Comparison of ENCODE assay signal across 24 cellular contexts in genomic region chr2:118121101-118121500, GRCh38. TPM values are rescaled to one million over a fixed set of nuclear protein-coding genes. Genes with fewer than 3 reads are reported as not detected.
DNase-seq lines count a peak whose midpoint lies in the region; ATAC-seq and TF ChIP-seq lines count a peak whose summit lies in the region.
"Had no signal": no experiment of that assay in that cellular context is flagged by ENCODE, and none has a peak within 500 bp of the region (broad histone marks: within the 10 kb centered on the region; RNA-seq: fewer than 3 reads in every experiment).

No MANE protein-coding gene starts in this region.

- H3K4me1 ChIP-seq in HCT116 (ENCODE audit: control insufficient read depth in 1 of 2, insufficient read depth in 2 of 2, low read length in 2 of 2) (peaks cover 37 to 94% of the 10 kb centered on the region in 2 experiments), RWPE2 (ENCODE audit: insufficient read depth, poor library complexity, severe bottlenecking) (peaks cover 44% of the 10 kb centered on the region), sigmoid colon (peaks cover 0 to 23% (median 17%) of the 10 kb centered on the region in 4 donors)

- TF ChIP-seq EP300 in sigmoid colon (IDR thresholded peaks at IDR 0.05): no peak

- H3K27me3 ChIP-seq in HCT116 (ENCODE audit: insufficient read depth, low read length) (no peaks in the 10 kb centered on the region), RWPE2 (ENCODE audit: insufficient read depth, poor library complexity, severe bottlenecking) (no peaks in the 10 kb centered on the region), sigmoid colon (no peaks in the 10 kb centered on the region)
- H3K27me3 ChIP-seq: BLaER1 treated with 17β-estradiol and CSF1 and Interleukin-3, amounts not matched to agents 10 nM and 100 nM; MG63 had no signal

- BruUV-seq in HCT116 (replicated peaks; lab: Mats Ljungman, UMichigan): no TSS peak

- DNase-seq in DMS 273 (lab: John Stamatoyannopoulos, UW; ENCODE audit: unreplicated experiment) (peak; percentile 26), DMS 273 treated with DMSO at 0.1 percent for 48 hours (lab: John Stamatoyannopoulos, UW) (no peak), HCT116 (ENCODE audit: low read depth, low spot score) (no peak), RWPE2 (ENCODE audit: low spot score) (no peak), iris pigment epithelial cell (ENCODE audit: low read depth) (peak; percentile 35), foreskin melanocyte (no peak), sigmoid colon (no peak)
- DNase-seq: Caco-2; CD4-positive, alpha-beta memory T cell; EL; GF-D8; GOT3; Kasumi-1; MG63; NCI-H1417 treated with DMSO at 0.1 percent for 48 hours; NCI-H187 treated with DMSO at 0.1 percent for 48 hours; NCI-H524 treated with DMSO at 0.1 percent for 48 hours; NCI-H82; SIG-M5; SK-N-SH had no signal

- H3K4me2 ChIP-seq in HCT116 (ENCODE audit: low read length): peak overlapping the region; percentile 2; the same call in 1 of the 2 replicates
- H3K4me2 ChIP-seq: SK-N-SH had no signal

- H3K27ac ChIP-seq in HCT116 (ENCODE audit: low read depth, low read length) (no peak overlapping the region), RWPE2 (ENCODE audit: poor library complexity, severe bottlenecking) (peak overlapping the region; percentile 98), sigmoid colon (no peak overlapping the region)
- H3K27ac ChIP-seq: 22Rv1; BLaER1 treated with 17β-estradiol and CSF1 and Interleukin-3, amounts not matched to agents 10 nM and 100 nM; RWPE1 had no signal

- no peak overlapping the region for H3K4me3 ChIP-seq in HCT116 (replicated peaks in 1 of 2; ENCODE audit: low read depth in 1 of 2, low read length in 2 of 2)
- H3K4me3 ChIP-seq in RWPE2 (ENCODE audit: severe bottlenecking): no peak overlapping the region
- H3K4me3 ChIP-seq in sigmoid colon: no peak overlapping the region
- H3K4me3 ChIP-seq: BLaER1 treated with 17β-estradiol and CSF1 and Interleukin-3, amounts not matched to agents 10 nM and 100 nM; MG63 had no signal

- no peaks in the 10 kb centered on the region for H3K9me2 ChIP-seq in HCT116 (ENCODE audit: insufficient read depth)
- H3K9me2 ChIP-seq: SK-N-SH had no signal

- no peak for ATAC-seq in HCT116
- no peak for ATAC-seq in RWPE2 (ENCODE audit: low read depth)
- no peak for ATAC-seq in HG02938 (IDR thresholded peaks at IDR 0.05; ENCODE audit: unreplicated experiment)

- no peaks in the 10 kb centered on the region for H3K79me2 ChIP-seq in HCT116 (ENCODE audit: insufficient read depth, low read length)

- H3K9ac ChIP-seq in HCT116 (ENCODE audit: low read length): no peak overlapping the region
- H3K9ac ChIP-seq: BLaER1 treated with 17β-estradiol and CSF1 and Interleukin-3, amounts not matched to agents 10 nM and 100 nM; SK-N-SH had no signal

- TF ChIP-seq CTCF in HCT116 (IDR thresholded peaks at IDR 0.05 in 2 of 3, conservative IDR thresholded peaks at IDR 0.05 in 1 of 3; ENCODE audit: borderline replicate concordance in 1 of 3, insufficient read depth in 1 of 3, low read depth in 2 of 3, low read length in 2 of 3) (no peak), RWPE2 (IDR thresholded peaks at IDR 0.05; ENCODE audit: poor library complexity, severe bottlenecking) (no peak), sigmoid colon (IDR thresholded peaks at IDR 0.05) (no peak)

- TF ChIP-seq RAD21 in HCT116 (IDR thresholded peaks at IDR 0.05; ENCODE audit: low read depth): no peak

- intact Hi-C loops in HCT116 (cut with micrococcal nuclease) (loop anchor here (5.0 kb wide), 1 partner anchor 66 kb away; no protein-coding TSS in a partner anchor), sigmoid colon (cut with DNase I) (no loop called here)

- RAD21 ChIA-PET in HCT116 (lab: Charles Lee; ENCODE audit: low non-redundant PET in 1 of 2, low total read pairs in 2 of 2, uncharacterized antibody in 2 of 2, unreplicated experiment in 2 of 2): no interaction called here

- POLR2A ChIA-PET in HCT116 (lab: Charles Lee): no interaction called here

- no peaks in the 10 kb centered on the region for H4K20me1 ChIP-seq in HCT116 (ENCODE audit: insufficient read depth)
- H4K20me1 ChIP-seq: BLaER1 treated with 17β-estradiol and CSF1 and Interleukin-3, amounts not matched to agents 10 nM and 100 nM had no signal

- H3K9me3 ChIP-seq in HCT116 (ENCODE audit: control insufficient read depth in 1 of 2, insufficient read depth in 1 of 2, low read depth in 1 of 2, low read length in 2 of 2): no peaks in the 10 kb centered on the region
- no peaks in the 10 kb centered on the region for H3K9me3 ChIP-seq in RWPE2 (ENCODE audit: severe bottlenecking)
- H3K9me3 ChIP-seq in sigmoid colon: no peaks in the 10 kb centered on the region
- H3K9me3 ChIP-seq: BLaER1 treated with 17β-estradiol and CSF1 and Interleukin-3, amounts not matched to agents 10 nM and 100 nM; Caco-2; SK-N-SH had no signal

- H3K36me3 ChIP-seq in HCT116 (ENCODE audit: control insufficient read depth in 1 of 2, insufficient read depth in 2 of 2, low read length in 2 of 2): no peaks in the 10 kb centered on the region
- H3K36me3 ChIP-seq in RWPE2 (ENCODE audit: low read depth): no peaks in the 10 kb centered on the region
- H3K36me3 ChIP-seq in sigmoid colon: no peaks in the 10 kb centered on the region
- H3K36me3 ChIP-seq: BLaER1 treated with 17β-estradiol and CSF1 and Interleukin-3, amounts not matched to agents 10 nM and 100 nM had no signal

- TF ChIP-seq POLR2A in HCT116 (IDR thresholded peaks at IDR 0.05; ENCODE audit: borderline replicate concordance, extremely low read depth, insufficient read depth, insufficient read length): no peak
- TF ChIP-seq POLR2A in sigmoid colon (IDR thresholded peaks at IDR 0.05): no peak

- CTCF ChIA-PET in HCT116 (lab: Charles Lee): no interaction called here

- H2AFZ ChIP-seq in HCT116 (ENCODE audit: low read depth, low read length, poor library complexity, severe bottlenecking): no peak overlapping the region

TF ChIP-seq in HCT116, 20 proteins besides CTCF, POLR2A, EP300 and RAD21:
- TF ChIP-seq FOSL1 (IDR thresholded peaks at IDR 0.05; ENCODE audit: low read depth) (no peak), SRF (IDR thresholded peaks at IDR 0.05; ENCODE audit: low read depth) (no peak), REST (IDR thresholded peaks at IDR 0.05; ENCODE audit: low read depth) (no peak), SP1 (IDR thresholded peaks at IDR 0.05; ENCODE audit: low read depth) (no peak), CEBPB (IDR thresholded peaks at IDR 0.05; ENCODE audit: low read depth) (no peak)

RNA-seq across cellular contexts. Expression of gene INSIG2, which starts 32.8 kb away (rescaled TPM):
- total RNA-seq in HCT116 (2021; ENCODE audit: unreplicated experiment) (21.8 TPM), sigmoid colon (10 to 100 TPM; 15.2 to 20.7 (median 18.6) TPM)
- 30.1 and 30.6 TPM in 2 replicates for polyA plus RNA-seq in HCT116 (2012)
- 10 to 100 TPM in 1 of 3 donors, 1 to 10 TPM in 2; 7.2 to 10.9 (median 7.9) TPM for polyA plus RNA-seq in sigmoid colon

Comparison
In these comparisons a context has a peak if more than half of its experiments do, and no peak if none do; other contexts are left out.
1. DNase-seq: peak in DMS 273 (single experiment) and iris pigment epithelial cell (single experiment); none in DMS 273 treated with DMSO at 0.1 percent for 48 hours (single experiment), HCT116 (single experiment), RWPE2 (single experiment), foreskin melanocyte (single experiment) and sigmoid colon (single experiment).